In the genomic region with DNA sequence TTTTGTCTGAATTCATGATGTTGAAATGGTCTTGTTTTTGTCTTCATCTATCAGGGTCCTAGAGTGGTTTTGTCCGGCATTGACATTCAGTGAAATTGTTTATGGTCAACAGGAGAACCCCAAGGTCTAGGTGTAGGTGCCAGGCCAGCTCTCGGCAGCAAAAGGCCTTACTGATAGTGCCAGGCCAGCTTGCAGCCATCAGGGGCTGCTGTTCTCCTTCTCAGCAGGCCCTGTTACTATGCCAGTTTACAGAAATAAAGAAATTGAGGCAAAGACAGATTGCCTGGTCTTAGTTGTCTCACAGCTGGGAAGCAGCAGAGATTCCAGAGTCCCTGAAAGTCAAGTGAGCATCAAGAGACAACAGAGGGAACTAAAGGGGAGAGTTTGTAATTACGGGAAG, we compare ENCODE assay signal across 25 cellular contexts. TPM values are rescaled to one million over a fixed set of nuclear protein-coding genes. Genes with fewer than 3 reads are reported as not detected.
DNase-seq lines count a peak whose midpoint lies in the region; ATAC-seq and TF ChIP-seq lines count a peak whose summit lies in the region.
"Had no signal": no experiment of that assay in that cellular context is flagged by ENCODE, and none has a peak within 500 bp of the region (broad histone marks: within the 10 kb centered on the region; RNA-seq: fewer than 3 reads in every experiment).

No MANE protein-coding gene starts in this region.

- WGBS in lower leg skin, 2 donors, result 83 to 84% methylated on average over 3 of the region's 3 CpGs

- H3K27me3 ChIP-seq in left ventricle myocardium inferior (ENCODE audit: low read depth) (peaks cover 55% of the 10 kb centered on the region), OCI-LY3 (ENCODE audit: low read depth, low read length) (peaks cover 9% of the 10 kb centered on the region; the same call in 1 of the 2 replicates), fibroblast of lung (ENCODE audit: control insufficient read depth, insufficient read depth, low read length) (no peaks in the 10 kb centered on the region), WERI-Rb-1 (ENCODE audit: insufficient read depth, low read depth, severe bottlenecking) (peaks cover 74% of the 10 kb centered on the region)
- no peaks in the 10 kb centered on the region for H3K27me3 ChIP-seq in CD4-positive, alpha-beta memory T cell (ENCODE audit: insufficient read depth, low read length)
- H3K27me3 ChIP-seq: upper lobe of left lung had no signal

- H3K36me3 Mint-ChIP-seq in CD4-positive, alpha-beta memory T cell, result no peaks in the 10 kb centered on the region
- H3K36me3 Mint-ChIP-seq: memory B cell had no signal

- CTCF ChIA-PET in CD4-positive, alpha-beta memory T cell (lab: Charles Lee; ENCODE audit: partially characterized antibody), result no interaction called here

- TF ChIP-seq CTCF in left ventricle myocardium inferior (IDR thresholded peaks at IDR 0.05; ENCODE audit: borderline replicate concordance), result peak; percentile 55
- TF ChIP-seq CTCF in OCI-LY3 (IDR thresholded peaks at IDR 0.05; ENCODE audit: low read depth, low read length), result peak; percentile 28
- peak; percentile 7 to 21 for TF ChIP-seq CTCF in fibroblast of lung (conservative IDR thresholded peaks at IDR 0.05 in 1 of 2, IDR thresholded peaks at IDR 0.05 in 1 of 2; ENCODE audit: low read depth in 1 of 2, low read length in 2 of 2)
- TF ChIP-seq CTCF in lower leg skin (IDR thresholded peaks at IDR 0.05), result no peak
- no peak for TF ChIP-seq CTCF in WERI-Rb-1 (IDR thresholded peaks at IDR 0.05; ENCODE audit: low read depth, low read length)

- intact Hi-C loops in left ventricle myocardium inferior (cut with micrococcal nuclease), result no loop called here
- intact Hi-C loops in left cardiac atrium (cut with DNase I), result no loop called here
- intact Hi-C loops in CD4-positive, alpha-beta memory T cell (cut with micrococcal nuclease), result no loop called here
- intact Hi-C loops in lower leg skin (cut with DNase I; ENCODE audit: low total_unique reads), result no loop called here

- no peak overlapping the region for H2AFZ ChIP-seq in OCI-LY3 (ENCODE audit: low read depth, low read length)
- no peak overlapping the region for H2AFZ ChIP-seq in fibroblast of lung (ENCODE audit: low read length)

- H3K4me2 ChIP-seq in OCI-LY3 (ENCODE audit: low read length) (no peak overlapping the region), fibroblast of lung (ENCODE audit: extremely low read depth, insufficient read depth, low read length) (no peak overlapping the region)
- H3K4me2 ChIP-seq: A549 had no signal

- no peak for DNase-seq in left ventricle myocardium inferior
- no peak for DNase-seq in left cardiac atrium
- no peak for DNase-seq in fibroblast of lung (ENCODE audit: low read depth in 2 of 2)
- no peak for DNase-seq in CD4-positive, alpha-beta memory T cell
- no peak for DNase-seq in lower leg skin (ENCODE audit: low spot score in 2 of 2)
- no peak for DNase-seq in WERI-Rb-1
- DNase-seq: activated CD4-positive, CD25-positive, alpha-beta regulatory T cell treated with anti-CD3 and anti-CD28 coated beads, Interleukin-2, amount 50 U/mL, for 72 hours; activated CD8-positive, alpha-beta T cell treated with anti-CD3 and anti-CD28 coated beads, Interleukin-2, amount 10 ng/mL, durations not matched to agents 7 days and 5 days; activated T-cell treated with anti-CD3 and anti-CD28 coated beads, Interleukin-2, amount 50 U/mL, for 1 hour; cortex of kidney; foreskin fibroblast; NCI-H526; occipital lobe; upper lobe of left lung had no signal

- H3K4me1 ChIP-seq in left ventricle myocardium inferior, result no peaks in the 10 kb centered on the region
- no peaks in the 10 kb centered on the region for H3K4me1 ChIP-seq in OCI-LY3 (ENCODE audit: low read length)
- H3K4me1 ChIP-seq in fibroblast of lung (ENCODE audit: control insufficient read depth, extremely low read depth, insufficient read depth, low read length), result peaks cover 3% of the 10 kb centered on the region
- no peaks in the 10 kb centered on the region for H3K4me1 ChIP-seq in CD4-positive, alpha-beta memory T cell (ENCODE audit: insufficient read depth, low read length)
- H3K4me1 ChIP-seq: A549, upper lobe of left lung had no signal

- H3K4me3 ChIP-seq in left ventricle myocardium inferior (no peak overlapping the region), OCI-LY3 (ENCODE audit: low read length) (no peak overlapping the region), fibroblast of lung (replicated peaks in 1 of 4; ENCODE audit: control extremely low read depth in 1 of 4, insufficient read depth in 1 of 4, low read depth in 3 of 4, low read length in 4 of 4) (no peak overlapping the region), lower leg skin (ENCODE audit: low read depth, poor library complexity, severe bottlenecking) (no peak overlapping the region), WERI-Rb-1 (ENCODE audit: low read depth, low read length) (no peak overlapping the region)
- no peak overlapping the region for H3K4me3 ChIP-seq in CD4-positive, alpha-beta memory T cell (ENCODE audit: low read length in 2 of 2)
- H3K4me3 ChIP-seq: A549, K562, upper lobe of left lung had no signal

- H3K9ac ChIP-seq in OCI-LY3 (ENCODE audit: low read length) (no peak overlapping the region), fibroblast of lung (ENCODE audit: insufficient read depth, low read length) (no peak overlapping the region)

- H3K9me3 ChIP-seq in left ventricle myocardium inferior (replicated peaks) (no peaks in the 10 kb centered on the region), OCI-LY3 (ENCODE audit: insufficient read depth, low read length) (no peaks in the 10 kb centered on the region), fibroblast of lung (ENCODE audit: control insufficient read depth, insufficient read depth, low read depth, low read length) (no peaks in the 10 kb centered on the region), WERI-Rb-1 (ENCODE audit: severe bottlenecking) (no peaks in the 10 kb centered on the region)
- no peaks in the 10 kb centered on the region for H3K9me3 ChIP-seq in CD4-positive, alpha-beta memory T cell (ENCODE audit: control insufficient read depth in 1 of 2, low read length in 2 of 2)
- H3K9me3 ChIP-seq: A549, upper lobe of left lung had no signal

- H3K36me3 ChIP-seq in left ventricle myocardium inferior (no peaks in the 10 kb centered on the region), OCI-LY3 (replicated peaks; ENCODE audit: low read depth, low read length) (no peaks in the 10 kb centered on the region), fibroblast of lung (ENCODE audit: control insufficient read depth, insufficient read depth, low read length) (no peaks in the 10 kb centered on the region), WERI-Rb-1 (no peaks in the 10 kb centered on the region)
- H3K36me3 ChIP-seq in CD4-positive, alpha-beta memory T cell (ENCODE audit: insufficient read depth, low read length), result no peaks in the 10 kb centered on the region
- H3K36me3 ChIP-seq: upper lobe of left lung had no signal

- H3K9me3 Mint-ChIP-seq in CD4-positive, alpha-beta memory T cell, result peaks cover 0 to 1% (median 0%) of the 10 kb centered on the region in 8 donors
- H3K9me3 Mint-ChIP-seq: stimulated activated naive CD8-positive, alpha-beta T cell treated with anti-CD3 and anti-CD28 coated beads, Interleukin-15, Interleukin-2, amounts not matched to agents 100 ng/mL and 50 ng/mL, for 24 hours had no signal

- no peaks in the 10 kb centered on the region for H3K79me2 ChIP-seq in OCI-LY3 (ENCODE audit: low read length)
- H3K79me2 ChIP-seq in fibroblast of lung (ENCODE audit: control insufficient read depth, insufficient read depth, low read length), result no peaks in the 10 kb centered on the region

- ATAC-seq in left cardiac atrium, result no peak
- no peak for ATAC-seq in GM21447 (IDR thresholded peaks at IDR 0.05; ENCODE audit: unreplicated experiment)
- ATAC-seq: A549; activated CD8-positive, alpha-beta T cell treated with anti-CD3 and anti-CD28 coated beads, Interleukin-2, amount 10 ng/mL, durations not matched to agents 7 days and 5 days; K562 had no signal

- H3K4me3 Mint-ChIP-seq in CD4-positive, alpha-beta memory T cell, result no peak overlapping the region
- H3K4me3 Mint-ChIP-seq: activated CD8-positive, alpha-beta T cell treated with anti-CD3 and anti-CD28 coated beads, Interleukin-2, amount 10 ng/mL, durations not matched to agents 7 days and 5 days; memory B cell; stimulated activated naive CD8-positive, alpha-beta T cell treated with anti-CD3 and anti-CD28 coated beads, Interleukin-15, Interleukin-2, amounts not matched to agents 100 ng/mL and 50 ng/mL, for 24 hours had no signal

- H4K20me1 ChIP-seq in OCI-LY3 (ENCODE audit: insufficient read depth, low read length) (no peaks in the 10 kb centered on the region), fibroblast of lung (ENCODE audit: control insufficient read depth, extremely low read depth, insufficient read depth, low read length) (no peaks in the 10 kb centered on the region)

- no peak overlapping the region for H3K27ac Mint-ChIP-seq in CD4-positive, alpha-beta memory T cell
- H3K27ac Mint-ChIP-seq: activated CD8-positive, alpha-beta T cell treated with anti-CD3 and anti-CD28 coated beads, Interleukin-2, amount 10 ng/mL, durations not matched to agents 7 days and 5 days; memory B cell; stimulated activated naive CD8-positive, alpha-beta T cell treated with anti-CD3 and anti-CD28 coated beads, Interleukin-15, Interleukin-2, amounts not matched to agents 100 ng/mL and 50 ng/mL, for 24 hours had no signal

- H3K27me3 Mint-ChIP-seq in CD4-positive, alpha-beta memory T cell, result peaks cover 5 to 9% of the 10 kb centered on the region in 2 donors

- POLR2A ChIA-PET in CD4-positive, alpha-beta memory T cell (lab: Charles Lee; ENCODE audit: partially characterized antibody), result no interaction called here

- H3K4me1 Mint-ChIP-seq in CD4-positive, alpha-beta memory T cell, result no peaks in the 10 kb centered on the region
- H3K4me1 Mint-ChIP-seq: memory B cell had no signal

- no peak for TF ChIP-seq POLR2A in lower leg skin (IDR thresholded peaks at IDR 0.05)

- H3K27ac ChIP-seq in left ventricle myocardium inferior (replicated peaks), result no peak overlapping the region
- H3K27ac ChIP-seq in OCI-LY3 (ENCODE audit: low read length), result no peak overlapping the region
- H3K27ac ChIP-seq in fibroblast of lung (ENCODE audit: insufficient read depth, low read length), result no peak overlapping the region
- no peak overlapping the region for H3K27ac ChIP-seq in CD4-positive, alpha-beta memory T cell (ENCODE audit: low read depth, low read length)
- H3K27ac ChIP-seq in WERI-Rb-1, result no peak overlapping the region
- H3K27ac ChIP-seq: A549, upper lobe of left lung had no signal

RNA-seq across cellular contexts. Expression of gene HMGB4, which starts 12.0 kb away (rescaled TPM):
- not detected for total RNA-seq in left ventricle myocardium inferior
- not detected for total RNA-seq in left cardiac atrium
- total RNA-seq in fibroblast of lung, result not detected in 2 replicates
- not detected in 2 replicates for polyA plus RNA-seq in fibroblast of lung
- polyA plus RNA-seq in fibroblast of lung (2012), result not detected in 2 replicates
- not detected in 2 replicates for polyA minus RNA-seq in fibroblast of lung (ENCODE audit: low replicate concordance)
- not detected for total RNA-seq in CD4-positive, alpha-beta memory T cell
- not detected for polyA plus RNA-seq in CD4-positive, alpha-beta memory T cell
- total RNA-seq in lower leg skin, result not detected
- total RNA-seq: activated CD8-positive, alpha-beta T cell treated with anti-CD3 and anti-CD28 coated beads, Interleukin-2, amount 10 ng/mL, durations not matched to agents 7 days and 5 days; bronchial epithelial cell; HT-29; K562; myocyte; occipital lobe; upper lobe of left lung had no signal
- polyA plus RNA-seq: A549, adipose tissue, K562, keratinocyte had no signal

Comparison
In these comparisons a context has a peak if more than half of its experiments do, and no peak if none do; other contexts are left out.
1. CTCF ChIP-seq: peak in left ventricle myocardium inferior (single experiment), OCI-LY3 (single experiment) and fibroblast of lung (2 of 2); none in lower leg skin (0 of 3) and WERI-Rb-1 (single experiment).